In the genomic region with DNA sequence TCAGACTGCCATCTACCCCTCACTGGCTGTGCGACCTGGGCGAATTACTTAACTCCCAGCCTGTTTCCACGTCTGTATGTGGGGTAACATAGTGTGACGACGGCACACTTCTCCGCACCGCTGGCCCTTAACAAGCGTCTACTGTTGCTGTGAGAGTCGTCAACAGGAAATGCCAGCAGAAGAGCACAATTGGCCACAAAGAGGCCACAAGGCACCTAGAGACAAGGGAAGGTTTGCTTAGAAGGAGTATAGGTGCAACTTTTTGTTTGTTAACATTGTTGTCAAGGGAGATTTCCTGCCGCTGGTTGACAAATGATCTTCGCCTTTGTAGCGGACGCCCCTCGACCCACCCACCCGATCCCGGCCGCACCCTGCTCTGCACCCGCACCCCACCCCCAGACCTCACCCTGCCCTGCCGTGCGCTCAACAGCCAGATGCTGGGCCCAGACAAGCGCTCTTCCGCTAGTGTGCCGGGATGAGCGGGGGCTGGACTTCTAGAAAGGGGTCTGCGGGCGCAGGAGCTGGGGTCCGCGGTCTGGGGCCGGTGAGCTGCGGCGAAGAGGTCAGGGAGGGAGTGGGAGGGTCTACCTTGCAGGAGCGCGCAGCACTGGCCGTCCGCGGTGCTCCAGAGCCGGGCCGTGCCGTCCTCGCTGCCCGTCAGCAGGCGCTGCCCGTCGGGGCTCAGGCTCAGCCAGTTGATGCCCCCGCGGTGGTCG, we compare ENCODE assay signal across 8 cellular contexts. TPM values are rescaled to one million over a fixed set of nuclear protein-coding genes. Genes with fewer than 3 reads are reported as not detected.
A peak's percentile ranks its signal among the peaks of the same experiment; 100 is the strongest.
DNase-seq lines count a peak whose midpoint lies in the region; ATAC-seq and TF ChIP-seq lines count a peak whose summit lies in the region.

No MANE protein-coding gene starts in this region.

- no peak for TF ChIP-seq EP300 in upper lobe of left lung (IDR thresholded peaks at IDR 0.05)

- peaks cover 0 to 17% of the 10 kb centered on the region in 2 donors for H3K27me3 ChIP-seq in breast epithelium
- peaks cover 0 to 30% (median 18%) of the 10 kb centered on the region in 4 donors for H3K27me3 ChIP-seq in upper lobe of left lung

- ATAC-seq in GM21786 (IDR thresholded peaks at IDR 0.05; ENCODE audit: unreplicated experiment) (peak; percentile 91), upper lobe of left lung (ENCODE audit: low FRiP score in 2 of 2) (peak; percentile 12 to 39)

- no peaks in the 10 kb centered on the region for H4K20me1 ChIP-seq in OCI-LY7 (ENCODE audit: insufficient read depth, low read length)

- DNase-seq in OCI-LY7 (ENCODE audit: low spot score) (peak; percentile 36), breast epithelium (ENCODE audit: low spot score in 2 of 2) (peak in 1 of 2 donors; percentile 82), upper lobe of left lung (peak in 1 of 2 donors; percentile 86), HPDE6-E6E7 (ENCODE audit: extremely low spot score) (no peak), Kasumi-1 (lab: John Stamatoyannopoulos, UW) (no peak), G401 (ENCODE audit: low spot score) (no peak)

- H3K27ac ChIP-seq in OCI-LY7 (ENCODE audit: low read depth, low read length, poor library complexity, severe bottlenecking) (no peak overlapping the region), breast epithelium (peak overlapping the region; percentile 91 to 92), mesodermal cell (ENCODE audit: low read depth, low read length, severe bottlenecking) (peak overlapping the region; percentile 62), upper lobe of left lung (peak overlapping the region; percentile 8 to 71 (median 62))

- CTCF ChIA-PET in OCI-LY7 (lab: Charles Lee; ENCODE audit: unreplicated experiment), result no interaction called here

- no peak overlapping the region for H2AFZ ChIP-seq in OCI-LY7 (ENCODE audit: low read length)

- no peaks in the 10 kb centered on the region for H3K9me3 ChIP-seq in OCI-LY7 (ENCODE audit: low read length)
- H3K9me3 ChIP-seq in breast epithelium, result no peaks in the 10 kb centered on the region
- H3K9me3 ChIP-seq in mesodermal cell (ENCODE audit: control insufficient read depth, low read length), result no peaks in the 10 kb centered on the region
- H3K9me3 ChIP-seq in upper lobe of left lung, result no peaks in the 10 kb centered on the region

- BruUV-seq in OCI-LY7 (replicated peaks; lab: Mats Ljungman, UMichigan), result no TSS peak

- no peak overlapping the region for H3K4me2 ChIP-seq in OCI-LY7 (ENCODE audit: low read length)

- in situ Hi-C loops in G401 (cut with HindIII; ENCODE audit: low sequenced_read_pairs), result no loop called here

- no peaks in the 10 kb centered on the region for H3K9me2 ChIP-seq in OCI-LY7 (ENCODE audit: insufficient read depth, low read length)

- H3K4me3 ChIP-seq in OCI-LY7 (ENCODE audit: low read depth, low read length, poor library complexity, severe bottlenecking) (no peak overlapping the region), breast epithelium (peak overlapping the region; percentile 59 to 95 (median 77)), mesodermal cell (ENCODE audit: extremely low read depth, insufficient read depth, low read length, poor library complexity, severe bottlenecking) (peak overlapping the region; percentile 66), upper lobe of left lung (peak overlapping the region in 3 of 4 donors; percentile 34 to 49 (median 44))

- no peaks in the 10 kb centered on the region for H3K79me2 ChIP-seq in OCI-LY7 (ENCODE audit: insufficient read depth, low read depth, low read length)

- POLR2A ChIA-PET in OCI-LY7 (lab: Charles Lee), result no interaction called here

- TF ChIP-seq POLR2A in breast epithelium (IDR thresholded peaks at IDR 0.05), result no peak
- peak in 1 of 4 donors; percentile 37 for TF ChIP-seq POLR2A in upper lobe of left lung (IDR thresholded peaks at IDR 0.05)

- H3K4me1 ChIP-seq in OCI-LY7 (ENCODE audit: insufficient read depth, low read length, poor library complexity, severe bottlenecking), result no peaks in the 10 kb centered on the region
- peaks cover 4 to 11% of the 10 kb centered on the region in 2 donors for H3K4me1 ChIP-seq in breast epithelium
- peaks cover 17% of the 10 kb centered on the region for H3K4me1 ChIP-seq in mesodermal cell (ENCODE audit: control insufficient read depth, insufficient read depth, low read length, poor library complexity, severe bottlenecking)
- peaks cover 23 to 38% (median 34%) of the 10 kb centered on the region in 4 donors for H3K4me1 ChIP-seq in upper lobe of left lung

- H3K36me3 ChIP-seq in OCI-LY7 (ENCODE audit: insufficient read depth, low read length) (no peaks in the 10 kb centered on the region), breast epithelium (no peaks in the 10 kb centered on the region), mesodermal cell (ENCODE audit: control insufficient read depth, insufficient read depth, low read length) (no peaks in the 10 kb centered on the region), upper lobe of left lung (no peaks in the 10 kb centered on the region)

- 4 to 8% methylated on average over 27 to 28 of the region's 47 CpGs for WGBS in mesodermal cell (ENCODE audit: insufficient coverage in 2 of 2), 2 experiments
- 10 to 22% methylated on average over 6 to 34 of the region's 47 CpGs for WGBS in upper lobe of left lung, 2 donors

- intact Hi-C loops in OCI-LY7 (cut with micrococcal nuclease; ENCODE audit: unreplicated experiment) (no loop called here), breast epithelium (cut with DNase I; ENCODE audit: low total_unique reads) (no loop called here)

- TF ChIP-seq CTCF in OCI-LY7 (conservative IDR thresholded peaks at IDR 0.05; ENCODE audit: low read length) (no peak), breast epithelium (IDR thresholded peaks at IDR 0.05) (no peak), upper lobe of left lung (IDR thresholded peaks at IDR 0.05) (no peak)

RNA-seq across cellular contexts. Expression of a gene that starts 0.8 kb away (rescaled TPM):
- 0.13 and 0.44 TPM in 2 replicates for total RNA-seq in OCI-LY7 (2014; rRNA removed; shearing (Covaris generic))
- total RNA-seq in OCI-LY7 (2022) (0.51 and 0.65 TPM in 2 replicates), breast epithelium (10 to 100 TPM; 15.5 to 61.5 (median 57.0) TPM), upper lobe of left lung (10 to 100 TPM in 1 of 6 donors, 1 to 10 TPM in 5; 1.1 to 17.4 (median 3.9) TPM)
- 31.8 TPM for polyA plus RNA-seq in mesodermal cell (2013, experiment 1 of 2)
- polyA plus RNA-seq in mesodermal cell (2013, experiment 2 of 2), result 27.7 TPM
- 10.2 and 13.7 TPM in 2 replicates for total RNA-seq in G401 (2014; rRNA removed; shearing (Covaris generic))

RNA-seq across cellular contexts. Expression of a gene that starts 30.9 kb away (rescaled TPM):
- total RNA-seq in OCI-LY7 (2014; rRNA removed; shearing (Covaris generic)), result 0.09 and 0.26 TPM in 2 replicates
- total RNA-seq in OCI-LY7 (2022), result not detected in 2 replicates
- total RNA-seq in breast epithelium, result 1 to 10 TPM in 1 of 3 donors, under 1 TPM in 1, not detected in 1; 0.98 to 1.3 TPM
- polyA plus RNA-seq in mesodermal cell (2013, experiment 1 of 2), result 0.77 TPM
- polyA plus RNA-seq in mesodermal cell (2013, experiment 2 of 2), result 0.40 TPM
- total RNA-seq in upper lobe of left lung, result under 1 TPM in 2 of 6 donors, not detected in 4; 0.43 to 0.61 TPM
- total RNA-seq in G401 (2014; rRNA removed; shearing (Covaris generic)), result not detected in 2 replicates
